In genomic region chr16:8798174-8798527, GRCh38 we compare ENCODE assay signal across 8 cellular contexts. TPM values are rescaled to one million over a fixed set of nuclear protein-coding genes. Genes with fewer than 3 reads are reported as not detected.
DNase-seq lines count a peak whose midpoint lies in the region; ATAC-seq and TF ChIP-seq lines count a peak whose summit lies in the region.

No MANE protein-coding gene starts in this region.

- peak; percentile 43 for DNase-seq in GM03348 (ENCODE audit: low spot score)
- DNase-seq in activated CD8-positive, alpha-beta T cell treated with anti-CD3 and anti-CD28 coated beads for 36 hours: peak; percentile 47
- no peak for DNase-seq in inferior parietal cortex (ENCODE audit: extremely low spot score)
- DNase-seq in NCI-H774 (lab: John Stamatoyannopoulos, UW): no peak

- no peaks in the 10 kb centered on the region for H3K27me3 Mint-ChIP-seq in activated CD8-positive, alpha-beta T cell treated with anti-CD3 and anti-CD28 coated beads for 36 hours
- H3K27me3 Mint-ChIP-seq in stimulated activated memory B cell treated with anti-CD40 and anti-IgM and Interleukin-4, amounts not matched to agents 10 μg/mL and 1 μg/mL and 100 μg/mL, for 72 hours: no peaks in the 10 kb centered on the region

- TF ChIP-seq CTCF in activated CD8-positive, alpha-beta T cell treated with anti-CD3 and anti-CD28 coated beads for 36 hours (IDR thresholded peaks at IDR 0.05): no peak

- H3K27ac Mint-ChIP-seq in activated CD8-positive, alpha-beta T cell treated with anti-CD3 and anti-CD28 coated beads for 36 hours: peak overlapping the region; percentile 96
- H3K27ac Mint-ChIP-seq in stimulated activated memory B cell treated with anti-CD40 and anti-IgM and Interleukin-4, amounts not matched to agents 10 μg/mL and 1 μg/mL and 100 μg/mL, for 72 hours: peak overlapping the region; percentile 97

- CTCF ChIA-PET in activated CD8-positive, alpha-beta T cell treated with anti-CD3 and anti-CD28 coated beads for 36 hours (lab: Charles Lee): no interaction called here

- peaks cover 33% of the 10 kb centered on the region for H3K36me3 Mint-ChIP-seq in activated CD8-positive, alpha-beta T cell treated with anti-CD3 and anti-CD28 coated beads for 36 hours (ENCODE audit: low read depth)
- H3K36me3 Mint-ChIP-seq in stimulated activated memory B cell treated with anti-CD40 and anti-IgM and Interleukin-4, amounts not matched to agents 10 μg/mL and 1 μg/mL and 100 μg/mL, for 72 hours: peaks cover 23% of the 10 kb centered on the region

- POLR2A ChIA-PET in activated CD8-positive, alpha-beta T cell treated with anti-CD3 and anti-CD28 coated beads for 36 hours (lab: Charles Lee): interaction anchor here (0.7 to 2.0 kb wide), 6 partner anchors 9 to 162 kb away, joined by 3 to 7 read pairs (median 5); partner anchors contain the start of gene CARHSP1

- peak overlapping the region; percentile 87 for H3K4me3 Mint-ChIP-seq in activated CD8-positive, alpha-beta T cell treated with anti-CD3 and anti-CD28 coated beads for 36 hours
- H3K4me3 Mint-ChIP-seq in stimulated activated memory B cell treated with anti-CD40 and anti-IgM and Interleukin-4, amounts not matched to agents 10 μg/mL and 1 μg/mL and 100 μg/mL, for 72 hours: peak overlapping the region; percentile 94

- peaks cover 41% of the 10 kb centered on the region for H3K4me1 Mint-ChIP-seq in activated CD8-positive, alpha-beta T cell treated with anti-CD3 and anti-CD28 coated beads for 36 hours (ENCODE audit: low read depth)
- peaks cover 38% of the 10 kb centered on the region for H3K4me1 Mint-ChIP-seq in stimulated activated memory B cell treated with anti-CD40 and anti-IgM and Interleukin-4, amounts not matched to agents 10 μg/mL and 1 μg/mL and 100 μg/mL, for 72 hours

- intact Hi-C loops in activated CD8-positive, alpha-beta T cell treated with anti-CD3 and anti-CD28 coated beads for 36 hours (cut with micrococcal nuclease): loop anchor here (5.0 kb wide), 2 partner anchors 141 to 231 kb away; no protein-coding TSS in a partner anchor

- no peaks in the 10 kb centered on the region for H3K9me3 Mint-ChIP-seq in activated CD8-positive, alpha-beta T cell treated with anti-CD3 and anti-CD28 coated beads for 36 hours
- H3K9me3 Mint-ChIP-seq in stimulated activated memory B cell treated with anti-CD40 and anti-IgM and Interleukin-4, amounts not matched to agents 10 μg/mL and 1 μg/mL and 100 μg/mL, for 72 hours: no peaks in the 10 kb centered on the region

- ATAC-seq in HG02852 (IDR thresholded peaks at IDR 0.05; ENCODE audit: unreplicated experiment) (peak; percentile 4), GM21737 (IDR thresholded peaks at IDR 0.05; ENCODE audit: unreplicated experiment) (no peak)
- peak; percentile 28 for ATAC-seq in activated CD8-positive, alpha-beta T cell treated with anti-CD3 and anti-CD28 coated beads for 36 hours
- ATAC-seq in stimulated activated memory B cell treated with anti-CD40 and anti-IgM and Interleukin-4, amounts not matched to agents 10 μg/mL and 1 μg/mL and 100 μg/mL, for 72 hours: peak; percentile 1

- H3K4me3 ChIP-seq in iPS-11a (ENCODE audit: low read depth, low read length): peak overlapping the region; percentile 97

RNA-seq across cellular contexts. Expression of gene PMM2, which starts 0.5 kb away (rescaled TPM):
- 10 to 100 TPM; 32.7 to 34.3 TPM for total RNA-seq in activated CD8-positive, alpha-beta T cell treated with anti-CD3 and anti-CD28 coated beads for 36 hours

RNA-seq across cellular contexts. Expression of gene TMEM186, which starts 0.7 kb away (rescaled TPM):
- 10 to 100 TPM; 15.3 to 15.4 TPM for total RNA-seq in activated CD8-positive, alpha-beta T cell treated with anti-CD3 and anti-CD28 coated beads for 36 hours

Comparison
In these comparisons a context has a peak if more than half of its experiments do, and no peak if none do; other contexts are left out.
1. DNase-seq: peak in GM03348 (single experiment) and activated CD8-positive, alpha-beta T cell treated with anti-CD3 and anti-CD28 coated beads for 36 hours (single experiment); none in inferior parietal cortex (single experiment) and NCI-H774 (single experiment).